ENCODE assay signal across 1 cellular context in the genomic region with DNA sequence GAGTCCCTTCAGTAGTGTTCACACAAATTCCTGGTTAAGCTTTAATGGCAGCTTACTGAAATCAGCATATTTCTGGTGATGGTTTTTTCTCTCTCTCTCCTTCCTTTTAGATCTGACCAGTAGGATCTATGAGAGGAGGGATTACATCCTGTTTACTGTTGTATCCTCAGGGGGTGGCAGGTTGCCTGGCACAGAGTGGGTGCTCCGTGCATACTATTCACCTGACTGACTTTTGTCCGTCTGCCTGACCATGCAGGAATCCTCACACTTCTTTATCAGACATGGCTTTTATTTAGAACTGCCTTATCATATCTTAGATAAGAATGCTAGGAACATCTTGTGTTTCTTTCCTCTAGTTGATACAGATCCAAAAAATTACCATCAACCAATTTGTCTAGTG.
TF ChIP-seq lines count a peak whose summit lies in the region.

No MANE protein-coding gene starts in this region.

TF ChIP-seq in GM23338, 12 proteins besides CTCF, POLR2A, EP300 and RAD21 (continued from another document):
- TF ChIP-seq, protein P1, sequence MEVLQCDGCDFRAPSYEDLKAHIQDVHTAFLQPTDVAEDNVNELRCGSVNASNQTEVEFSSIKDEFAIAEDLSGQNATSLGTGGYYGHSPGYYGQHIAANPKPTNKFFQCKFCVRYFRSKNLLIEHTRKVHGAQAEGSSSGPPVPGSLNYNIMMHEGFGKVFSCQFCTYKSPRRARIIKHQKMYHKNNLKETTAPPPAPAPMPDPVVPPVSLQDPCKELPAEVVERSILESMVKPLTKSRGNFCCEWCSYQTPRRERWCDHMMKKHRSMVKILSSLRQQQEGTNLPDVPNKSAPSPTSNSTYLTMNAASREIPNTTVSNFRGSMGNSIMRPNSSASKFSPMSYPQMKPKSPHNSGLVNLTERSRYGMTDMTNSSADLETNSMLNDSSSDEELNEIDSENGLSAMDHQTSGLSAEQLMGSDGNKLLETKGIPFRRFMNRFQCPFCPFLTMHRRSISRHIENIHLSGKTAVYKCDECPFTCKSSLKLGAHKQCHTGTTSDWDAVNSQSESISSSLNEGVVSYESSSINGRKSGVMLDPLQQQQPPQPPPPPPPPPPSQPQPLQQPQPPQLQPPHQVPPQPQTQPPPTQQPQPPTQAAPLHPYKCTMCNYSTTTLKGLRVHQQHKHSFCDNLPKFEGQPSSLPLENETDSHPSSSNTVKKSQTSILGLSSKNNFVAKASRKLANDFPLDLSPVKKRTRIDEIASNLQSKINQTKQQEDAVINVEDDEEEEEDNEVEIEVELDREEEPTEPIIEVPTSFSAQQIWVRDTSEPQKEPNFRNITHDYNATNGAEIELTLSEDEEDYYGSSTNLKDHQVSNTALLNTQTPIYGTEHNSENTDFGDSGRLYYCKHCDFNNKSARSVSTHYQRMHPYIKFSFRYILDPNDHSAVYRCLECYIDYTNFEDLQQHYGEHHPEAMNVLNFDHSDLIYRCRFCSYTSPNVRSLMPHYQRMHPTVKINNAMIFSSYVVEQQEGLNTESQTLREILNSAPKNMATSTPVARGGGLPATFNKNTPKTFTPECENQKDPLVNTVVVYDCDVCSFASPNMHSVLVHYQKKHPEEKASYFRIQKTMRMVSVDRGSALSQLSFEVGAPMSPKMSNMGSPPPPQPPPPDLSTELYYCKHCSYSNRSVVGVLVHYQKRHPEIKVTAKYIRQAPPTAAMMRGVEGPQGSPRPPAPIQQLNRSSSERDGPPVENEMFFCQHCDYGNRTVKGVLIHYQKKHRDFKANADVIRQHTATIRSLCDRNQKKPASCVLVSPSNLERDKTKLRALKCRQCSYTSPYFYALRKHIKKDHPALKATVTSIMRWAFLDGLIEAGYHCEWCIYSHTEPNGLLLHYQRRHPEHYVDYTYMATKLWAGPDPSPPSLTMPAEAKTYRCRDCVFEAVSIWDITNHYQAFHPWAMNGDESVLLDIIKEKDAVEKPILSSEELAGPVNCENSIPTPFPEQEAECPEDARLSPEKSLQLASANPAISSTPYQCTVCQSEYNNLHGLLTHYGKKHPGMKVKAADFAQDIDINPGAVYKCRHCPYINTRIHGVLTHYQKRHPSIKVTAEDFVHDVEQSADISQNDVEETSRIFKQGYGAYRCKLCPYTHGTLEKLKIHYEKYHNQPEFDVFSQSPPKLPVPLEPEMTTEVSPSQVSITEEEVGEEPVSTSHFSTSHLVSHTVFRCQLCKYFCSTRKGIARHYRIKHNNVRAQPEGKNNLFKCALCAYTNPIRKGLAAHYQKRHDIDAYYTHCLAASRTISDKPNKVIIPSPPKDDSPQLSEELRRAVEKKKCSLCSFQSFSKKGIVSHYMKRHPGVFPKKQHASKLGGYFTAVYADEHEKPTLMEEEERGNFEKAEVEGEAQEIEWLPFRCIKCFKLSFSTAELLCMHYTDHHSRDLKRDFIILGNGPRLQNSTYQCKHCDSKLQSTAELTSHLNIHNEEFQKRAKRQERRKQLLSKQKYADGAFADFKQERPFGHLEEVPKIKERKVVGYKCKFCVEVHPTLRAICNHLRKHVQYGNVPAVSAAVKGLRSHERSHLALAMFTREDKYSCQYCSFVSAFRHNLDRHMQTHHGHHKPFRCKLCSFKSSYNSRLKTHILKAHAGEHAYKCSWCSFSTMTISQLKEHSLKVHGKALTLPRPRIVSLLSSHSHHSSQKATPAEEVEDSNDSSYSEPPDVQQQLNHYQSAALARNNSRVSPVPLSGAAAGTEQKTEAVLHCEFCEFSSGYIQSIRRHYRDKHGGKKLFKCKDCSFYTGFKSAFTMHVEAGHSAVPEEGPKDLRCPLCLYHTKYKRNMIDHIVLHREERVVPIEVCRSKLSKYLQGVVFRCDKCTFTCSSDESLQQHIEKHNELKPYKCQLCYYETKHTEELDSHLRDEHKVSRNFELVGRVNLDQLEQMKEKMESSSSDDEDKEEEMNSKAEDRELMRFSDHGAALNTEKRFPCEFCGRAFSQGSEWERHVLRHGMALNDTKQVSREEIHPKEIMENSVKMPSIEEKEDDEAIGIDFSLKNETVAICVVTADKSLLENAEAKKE (CRISPR knock-in tag; IDR thresholded peaks at IDR 0.05), result no peak
- no peak for TF ChIP-seq JUNB (IDR thresholded peaks at IDR 0.05; ENCODE audit: unreplicated experiment)
